ENCODE assay signal across 21 cellular contexts in the genomic region with DNA sequence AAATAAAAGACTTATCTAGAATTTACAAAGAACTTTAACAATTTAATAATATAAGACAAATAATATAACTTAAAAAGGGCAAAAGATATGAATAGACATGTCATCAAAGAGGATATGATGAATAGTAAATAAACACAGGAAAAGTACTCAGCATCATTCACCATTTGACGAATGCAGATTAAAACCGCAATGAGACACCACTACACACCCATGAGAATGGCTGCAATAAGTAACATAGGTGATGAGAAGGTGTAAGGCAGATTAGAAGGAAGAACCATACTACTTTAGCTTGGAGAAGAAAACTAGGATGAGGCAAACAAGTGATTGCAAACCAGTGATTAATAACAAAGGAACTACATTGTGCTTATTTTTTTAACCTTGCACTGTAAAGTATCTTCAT.
"Had no signal": no experiment of that assay in that cellular context is flagged by ENCODE, and none has a peak within 500 bp of the region (broad histone marks: within the 10 kb centered on the region; RNA-seq: fewer than 3 reads in every experiment).

No MANE protein-coding gene starts in this region.

- H3K9ac ChIP-seq: neural progenitor cell had no signal

- H3K4me2 ChIP-seq: neural progenitor cell had no signal

- FAIRE-seq: colon, keratinocyte, small intestine, urothelium cell line had no signal

- H3K27ac ChIP-seq: left ventricle myocardium inferior, lower lobe of right lung, neural progenitor cell, ovary, stomach had no signal

- ATAC-seq: esophagus mucosa; left cardiac atrium; lower lobe of right lung; natural killer cell treated with Interleukin-12 subunit alpha and Interleukin-12 subunit beta and Interleukin-15 and Interleukin-18, amount 100 ng/mL, for 72 hours; right cardiac atrium had no signal

- H3K4me1 ChIP-seq: left ventricle myocardium inferior, lower lobe of right lung, neural progenitor cell had no signal

- H3K9me3 ChIP-seq: left ventricle myocardium inferior, lower lobe of right lung, ovary, stomach had no signal

- H3K36me3 ChIP-seq: left ventricle myocardium inferior, lower lobe of right lung, neural progenitor cell, ovary, stomach had no signal

- H3K4me3 ChIP-seq: left ventricle myocardium inferior, lower lobe of right lung, neural progenitor cell, ovary, stomach had no signal

- DNase-seq: dermis blood vessel endothelial cell; immature natural killer cell; left cardiac atrium; left ventricle myocardium inferior; lower lobe of right lung; mesenchymal stem cell; midbrain; nucleus accumbens; ovary; right cardiac atrium; small intestine; stimulated activated CD4-positive, alpha-beta T cell treated with anti-CD3 and anti-CD28 coated beads, Interleukin-12 subunit alpha, Interleukin-12 subunit beta, amount 100 ng/mL, for 4 hours; stimulated activated naive CD4-positive, alpha-beta T cell; stomach; trophoblast cell had no signal

- H3K27me3 ChIP-seq: ovary had no signal

- H2AFZ ChIP-seq: neural progenitor cell had no signal
